ENCODE assay signal across 8 cellular contexts in the genomic region with DNA sequence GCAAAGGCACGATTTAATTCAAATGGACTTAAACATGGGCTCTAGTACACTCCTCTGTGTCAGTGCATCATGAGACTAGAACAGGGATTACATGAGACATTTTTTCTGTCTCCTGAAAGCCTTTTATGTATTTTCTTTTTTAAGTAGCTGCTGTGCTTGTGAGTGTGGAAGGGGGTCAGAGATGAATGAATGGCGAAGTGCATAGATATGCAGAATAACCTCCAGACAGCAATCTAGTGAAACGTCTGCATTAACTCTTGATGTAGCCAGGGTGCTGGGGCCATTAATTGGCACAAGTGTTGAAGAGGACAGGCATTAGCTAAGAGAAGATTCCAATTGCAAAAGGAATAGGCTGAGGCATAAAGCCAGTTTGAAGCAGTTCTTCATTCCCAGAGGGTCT.
"Had no signal": no experiment of that assay in that cellular context is flagged by ENCODE, and none has a peak within 500 bp of the region (broad histone marks: within the 10 kb centered on the region; RNA-seq: fewer than 3 reads in every experiment).

No MANE protein-coding gene starts in this region.

- ATAC-seq: GM23338, HCT116 had no signal

- H3K4me3 ChIP-seq: GM23248, GM23338 had no signal

- H3K4me3 Mint-ChIP-seq: GM23338, H9, HFFc6 had no signal

- H2AFZ ChIP-seq: GM23248, GM23338 had no signal

- H3K27ac Mint-ChIP-seq: GM23338, H9, HFFc6 had no signal

- H3K27ac ChIP-seq: GM23248 had no signal

- DNase-seq: GM23248, GOT3, H7, H9, HCEC 1CT, HFFc6 had no signal

- H3K4me2 ChIP-seq: GM23338 had no signal

- H3K9me3 Mint-ChIP-seq: H9, HFFc6 had no signal

- H3K9ac ChIP-seq: GM23248 had no signal
